13 cellular contexts compared by ENCODE assay signal in genomic region chr6:89840538-89840937, GRCh38. TPM values are rescaled to one million over a fixed set of nuclear protein-coding genes. Genes with fewer than 3 reads are reported as not detected.
DNase-seq lines count a peak whose midpoint lies in the region; ATAC-seq, FAIRE-seq and TF ChIP-seq lines count a peak whose summit lies in the region.
"Had no signal": no experiment of that assay in that cellular context is flagged by ENCODE, and none has a peak within 500 bp of the region (broad histone marks: within the 10 kb centered on the region; RNA-seq: fewer than 3 reads in every experiment).

No MANE protein-coding gene starts in this region.

- peaks cover 20% of the 10 kb centered on the region for H3K4me1 ChIP-seq in CD8-positive, alpha-beta memory T cell (ENCODE audit: insufficient read depth, low read length)
- peaks cover 14% of the 10 kb centered on the region for H3K4me1 ChIP-seq in HepG2 (ENCODE audit: insufficient read depth, low read length)
- H3K4me1 ChIP-seq: prostate gland had no signal

- H3K36me3 Mint-ChIP-seq in CD8-positive, alpha-beta memory T cell = peaks cover 0 to 32% (median 20%) of the 10 kb centered on the region in 3 donors

- H3K4me3 Mint-ChIP-seq in CD8-positive, alpha-beta memory T cell = no peak overlapping the region

- WGBS in HepG2 (ENCODE audit: low lambda C conversion rate) = 98% methylated on average over 3 of the region's 3 CpGs

- no peak for DNase-seq in CD8-positive, alpha-beta memory T cell
- DNase-seq in HEK293T (ENCODE audit: extremely low spot score) (peak; percentile 21), astrocyte of the spinal cord (ENCODE audit: low read depth, low spot score) (peak; percentile 40), HepG2 (ENCODE audit: low spot score) (no peak), NK-92 (lab: John Stamatoyannopoulos, UW; ENCODE audit: unreplicated experiment) (no peak)
- DNase-seq: DMS153, erythroblast, NCI-H1092 treated with DMSO at 0.1 percent for 48 hours, transverse colon had no signal

- TF ChIP-seq POLR2A in HepG2 (IDR thresholded peaks at IDR 0.05; ENCODE audit: insufficient read depth in 1 of 2, low read depth in 2 of 2, low read length in 2 of 2) (no peak), GM18505 (IDR thresholded peaks at IDR 0.05; ENCODE audit: borderline replicate concordance, extremely low read depth, insufficient read depth, insufficient read length) (no peak)

- POLR2A ChIA-PET in CD8-positive, alpha-beta memory T cell (lab: Charles Lee) = interaction anchor here (0.6 to 0.7 kb wide), 2 partner anchors 35 to 86 kb away, joined by 3 to 9 read pairs; no protein-coding TSS in a partner anchor
- POLR2A ChIA-PET in HEK293T (lab: Yijun Ruan, JAX) (interaction anchor here (1.0 to 1.6 kb wide), 4 partner anchors 10 to 20 kb away, joined by 3 to 14 read pairs (median 5); partner anchors contain the start of gene CASP8AP2), HepG2 (lab: Yijun Ruan, JAX) (no interaction called here)

- FAIRE-seq in HepG2 (lab: Jason Lieb, UNC) = no peak
- FAIRE-seq: keratinocyte had no signal

- no peaks in the 10 kb centered on the region for H3K9me3 Mint-ChIP-seq in CD8-positive, alpha-beta memory T cell

- BruUV-seq in HepG2 (replicated peaks; lab: Mats Ljungman, UMichigan) = no TSS peak

- no peaks in the 10 kb centered on the region for H3K9me3 ChIP-seq in CD8-positive, alpha-beta memory T cell (ENCODE audit: low read length)
- H3K9me3 ChIP-seq in HepG2 (ENCODE audit: low read length) = no peaks in the 10 kb centered on the region
- H3K9me3 ChIP-seq: prostate gland, transverse colon had no signal

- no peak overlapping the region for H2AFZ ChIP-seq in HepG2 (ENCODE audit: low read length)

- H3K27ac ChIP-seq in CD8-positive, alpha-beta memory T cell (ENCODE audit: low read depth, low read length) = no peak overlapping the region
- no peak overlapping the region for H3K27ac ChIP-seq in HepG2 (ENCODE audit: extremely low read length, insufficient read depth, low read length)
- H3K27ac ChIP-seq: prostate gland, transverse colon had no signal

- peak overlapping the region in 5 of 8 donors; percentile 26 to 85 (median 56) for H3K27ac Mint-ChIP-seq in CD8-positive, alpha-beta memory T cell

- ATAC-seq in HepG2 (peak; percentile 44; the same call in 2 of the 3 replicates), GM18505 (IDR thresholded peaks at IDR 0.05; ENCODE audit: unreplicated experiment) (no peak), HG03378 (IDR thresholded peaks at IDR 0.05; ENCODE audit: unreplicated experiment) (no peak)

- no peak for TF ChIP-seq RAD21 in HepG2 (CRISPR knock-in tag; IDR thresholded peaks at IDR 0.05)

- intact Hi-C loops in HepG2 (cut with micrococcal nuclease; ENCODE audit: unreplicated experiment) = no loop called here

- CTCF ChIA-PET in CD8-positive, alpha-beta memory T cell (lab: Charles Lee) = no interaction called here
- CTCF ChIA-PET in HEK293T (lab: Yijun Ruan, JAX) = no interaction called here
- CTCF ChIA-PET in HepG2 (lab: Yijun Ruan, JAX; ENCODE audit: low intra/inter-chr PET ratio, low total read pairs) = no interaction called here

- peaks cover 9% of the 10 kb centered on the region for H3K79me2 ChIP-seq in HepG2 (ENCODE audit: insufficient read depth, low read length)

- no peak overlapping the region for H3K4me2 ChIP-seq in HepG2 (ENCODE audit: low read depth, low read length)

- TF ChIP-seq EP300 in HepG2 (IDR thresholded peaks at IDR 0.05; ENCODE audit: low read depth in 2 of 2, low read length in 2 of 2) = no peak
- no peak for TF ChIP-seq EP300 in HepG2 (CRISPR knock-in tag; IDR thresholded peaks at IDR 0.05; ENCODE audit: borderline replicate concordance)

- in situ Hi-C loops in astrocyte of the spinal cord (cut with HindIII; ENCODE audit: low sequenced_read_pairs) = no loop called here
- in situ Hi-C loops in HepG2 (cut with HindIII; ENCODE audit: extremely low pct_ligation_motif_present, low pct_unique_long_range_greater_than_20kb) = no loop called here

- H3K27me3 ChIP-seq in CD8-positive, alpha-beta memory T cell (ENCODE audit: insufficient read depth, low read length, poor library complexity, severe bottlenecking) = no peaks in the 10 kb centered on the region
- no peaks in the 10 kb centered on the region for H3K27me3 ChIP-seq in HepG2 (ENCODE audit: control insufficient read depth in 1 of 2, insufficient read depth in 2 of 2, low read length in 2 of 2)
- H3K27me3 ChIP-seq: transverse colon had no signal

- H4K20me1 ChIP-seq in HepG2 (ENCODE audit: insufficient read depth, low read length) = no peaks in the 10 kb centered on the region

- TF ChIP-seq CTCF in astrocyte of the spinal cord (IDR thresholded peaks at IDR 0.05; ENCODE audit: low read depth, low read length) (no peak), HepG2 (CRISPR knock-in tag; IDR thresholded peaks at IDR 0.05) (no peak)

- H3K36me3 ChIP-seq in CD8-positive, alpha-beta memory T cell (ENCODE audit: insufficient read depth, low read length) = no peaks in the 10 kb centered on the region
- peaks cover 0 to 6% of the 10 kb centered on the region in 2 experiments; a peak in 2 of 5 replicates for H3K36me3 ChIP-seq in HepG2 (replicated peaks in 1 of 2; ENCODE audit: control insufficient read depth in 1 of 2, insufficient read depth in 2 of 2, low read length in 2 of 2)
- H3K36me3 ChIP-seq: prostate gland, transverse colon had no signal

- no peak overlapping the region for H3K4me3 ChIP-seq in CD8-positive, alpha-beta memory T cell (ENCODE audit: low read length)
- H3K4me3 ChIP-seq in astrocyte of the spinal cord (ENCODE audit: low read depth, low read length) (no peak overlapping the region), HepG2 (replicated peaks in 1 of 3; ENCODE audit: insufficient read depth in 1 of 3, low read depth in 2 of 3, low read length in 3 of 3) (no peak overlapping the region)
- H3K4me3 ChIP-seq: prostate gland, transverse colon had no signal

- peaks cover 43 to 76% (median 67%) of the 10 kb centered on the region in 3 donors for H3K4me1 Mint-ChIP-seq in CD8-positive, alpha-beta memory T cell

- no peak overlapping the region for H3K9ac ChIP-seq in HepG2 (ENCODE audit: insufficient read depth, low read depth, low read length)

- no peaks in the 10 kb centered on the region for H3K27me3 Mint-ChIP-seq in CD8-positive, alpha-beta memory T cell

RNA-seq across cellular contexts. Expression of gene CASP8AP2, which starts 10.9 kb away (rescaled TPM):
- 10 to 100 TPM; 30.8 to 31.3 TPM for total RNA-seq in CD8-positive, alpha-beta memory T cell
- 60.0 TPM for polyA plus RNA-seq in CD8-positive, alpha-beta memory T cell
- total RNA-seq in HepG2 (2016; rRNA removed; fragmentation: Illumina TruSeq; extraction: Trizol) = 13.5 and 26.0 TPM in 2 replicates
- total RNA-seq in HepG2 (2016; cell fraction: cytosol; rRNA removed; fragmentation: Illumina TruSeq; extraction: Trizol; ENCODE audit: low read depth) = 4.8 and 5.1 TPM in 2 replicates
- 13.7 and 22.7 TPM in 2 replicates for total RNA-seq in HepG2 (2016; cell fraction: insoluble cytoplasmic fraction; rRNA removed; fragmentation: Illumina TruSeq; extraction: Trizol)
- 6.1 and 7.4 TPM in 2 replicates for total RNA-seq in HepG2 (2016; cell fraction: membrane; rRNA removed; fragmentation: Illumina TruSeq; extraction: Trizol)
- 19.0 and 20.0 TPM in 2 replicates for total RNA-seq in HepG2 (2016; cell fraction: nucleus; rRNA removed; fragmentation: Illumina TruSeq; extraction: Trizol)
- polyA plus RNA-seq in HepG2 (2011; rRNA removed) = 3.1 and 5.7 TPM in 2 replicates
- 1.4 and 1.9 TPM in 2 replicates for polyA plus RNA-seq in HepG2 (2011; cell fraction: cytosol; rRNA removed)
- polyA plus RNA-seq in HepG2 (2011; cell fraction: nucleus; rRNA removed) = 4.2 and 4.4 TPM in 2 replicates
- polyA plus RNA-seq in HepG2 (2012) = 3.4 and 5.7 TPM in 2 replicates
- 0.18 and 0.38 TPM in 2 replicates for polyA plus RNA-seq in HepG2 (2016; cell fraction: cytosol; fragmentation: Illumina TruSeq; extraction: Trizol; ENCODE audit: low read depth)
- polyA plus RNA-seq in HepG2 (2016; cell fraction: insoluble cytoplasmic fraction; fragmentation: Illumina TruSeq; extraction: Trizol; ENCODE audit: low read depth) = 11.0 and 11.8 TPM in 2 replicates
- polyA plus RNA-seq in HepG2 (2016; cell fraction: membrane; fragmentation: Illumina TruSeq; extraction: Trizol; ENCODE audit: low read depth) = 0.56 and 0.65 TPM in 2 replicates
- 16.5 and 20.5 TPM in 2 replicates for polyA plus RNA-seq in HepG2 (2016; cell fraction: nucleus; fragmentation: Illumina TruSeq; extraction: Trizol; ENCODE audit: insufficient read depth, low read depth)
- 5.2 and 25.9 TPM in 2 replicates for polyA minus RNA-seq in HepG2 (2011; rRNA and poly(A)+ RNA removed; ENCODE audit: low replicate concordance)
- 6.1 and 7.5 TPM in 2 replicates for polyA minus RNA-seq in HepG2 (2011; cell fraction: cytosol; rRNA and poly(A)+ RNA removed)
- polyA minus RNA-seq in HepG2 (2011; cell fraction: nucleus; rRNA and poly(A)+ RNA removed) = 19.0 and 20.3 TPM in 2 replicates

RNA-seq across cellular contexts. Expression of gene MDN1, which starts 20.9 kb away (rescaled TPM):
- total RNA-seq in CD8-positive, alpha-beta memory T cell = 10 to 100 TPM; 63.3 to 63.6 TPM
- polyA plus RNA-seq in CD8-positive, alpha-beta memory T cell = 8.6 TPM
- 52.9 and 91.7 TPM in 2 replicates for total RNA-seq in HepG2 (2016; rRNA removed; fragmentation: Illumina TruSeq; extraction: Trizol)
- total RNA-seq in HepG2 (2016; cell fraction: cytosol; rRNA removed; fragmentation: Illumina TruSeq; extraction: Trizol; ENCODE audit: low read depth) = 7.3 and 11.1 TPM in 2 replicates
- 52.6 and 76.6 TPM in 2 replicates for total RNA-seq in HepG2 (2016; cell fraction: insoluble cytoplasmic fraction; rRNA removed; fragmentation: Illumina TruSeq; extraction: Trizol)
- total RNA-seq in HepG2 (2016; cell fraction: membrane; rRNA removed; fragmentation: Illumina TruSeq; extraction: Trizol) = 17.5 and 20.1 TPM in 2 replicates
- 64.2 and 71.4 TPM in 2 replicates for total RNA-seq in HepG2 (2016; cell fraction: nucleus; rRNA removed; fragmentation: Illumina TruSeq; extraction: Trizol)
- polyA plus RNA-seq in HepG2 (2011; rRNA removed) = 16.8 and 18.8 TPM in 2 replicates
- 6.1 and 10.1 TPM in 2 replicates for polyA plus RNA-seq in HepG2 (2011; cell fraction: cytosol; rRNA removed)
- 35.8 and 40.6 TPM in 2 replicates for polyA plus RNA-seq in HepG2 (2011; cell fraction: nucleus; rRNA removed)
- 20.4 and 25.7 TPM in 2 replicates for polyA plus RNA-seq in HepG2 (2012)
- polyA plus RNA-seq in HepG2 (2016; cell fraction: cytosol; fragmentation: Illumina TruSeq; extraction: Trizol; ENCODE audit: low read depth) = 3.0 and 3.2 TPM in 2 replicates
- polyA plus RNA-seq in HepG2 (2016; cell fraction: insoluble cytoplasmic fraction; fragmentation: Illumina TruSeq; extraction: Trizol; ENCODE audit: low read depth) = 40.6 and 44.1 TPM in 2 replicates
- polyA plus RNA-seq in HepG2 (2016; cell fraction: membrane; fragmentation: Illumina TruSeq; extraction: Trizol; ENCODE audit: low read depth) = 6.7 and 7.0 TPM in 2 replicates
- polyA plus RNA-seq in HepG2 (2016; cell fraction: nucleus; fragmentation: Illumina TruSeq; extraction: Trizol; ENCODE audit: insufficient read depth, low read depth) = 75.5 and 81.6 TPM in 2 replicates
- 25.6 and 26.9 TPM in 2 replicates for polyA minus RNA-seq in HepG2 (2011; rRNA and poly(A)+ RNA removed; ENCODE audit: low replicate concordance)
- polyA minus RNA-seq in HepG2 (2011; cell fraction: cytosol; rRNA and poly(A)+ RNA removed) = 20.2 and 22.3 TPM in 2 replicates
- 56.1 and 67.4 TPM in 2 replicates for polyA minus RNA-seq in HepG2 (2011; cell fraction: nucleus; rRNA and poly(A)+ RNA removed)

RNA-seq across cellular contexts. Expression of gene GJA10, which starts 53.7 kb away (rescaled TPM):
- total RNA-seq in CD8-positive, alpha-beta memory T cell = not detected
- not detected for polyA plus RNA-seq in CD8-positive, alpha-beta memory T cell
- not detected in 2 replicates for total RNA-seq in HepG2 (2016; rRNA removed; fragmentation: Illumina TruSeq; extraction: Trizol)
- not detected in 2 replicates for total RNA-seq in HepG2 (2016; cell fraction: cytosol; rRNA removed; fragmentation: Illumina TruSeq; extraction: Trizol; ENCODE audit: low read depth)
- total RNA-seq in HepG2 (2016; cell fraction: insoluble cytoplasmic fraction; rRNA removed; fragmentation: Illumina TruSeq; extraction: Trizol) = not detected in 2 replicates
- total RNA-seq in HepG2 (2016; cell fraction: membrane; rRNA removed; fragmentation: Illumina TruSeq; extraction: Trizol) = not detected in 2 replicates
- not detected in 2 replicates for total RNA-seq in HepG2 (2016; cell fraction: nucleus; rRNA removed; fragmentation: Illumina TruSeq; extraction: Trizol)
- not detected in 2 replicates for polyA plus RNA-seq in HepG2 (2011; rRNA removed)
- polyA plus RNA-seq in HepG2 (2011; cell fraction: cytosol; rRNA removed) = not detected in 2 replicates
- polyA plus RNA-seq in HepG2 (2011; cell fraction: nucleus; rRNA removed) = not detected in 2 replicates
- not detected in 2 replicates for polyA plus RNA-seq in HepG2 (2012)
- polyA plus RNA-seq in HepG2 (2016; cell fraction: cytosol; fragmentation: Illumina TruSeq; extraction: Trizol; ENCODE audit: low read depth) = not detected in 2 replicates
- polyA plus RNA-seq in HepG2 (2016; cell fraction: insoluble cytoplasmic fraction; fragmentation: Illumina TruSeq; extraction: Trizol; ENCODE audit: low read depth) = not detected in 2 replicates
- not detected in 2 replicates for polyA plus RNA-seq in HepG2 (2016; cell fraction: membrane; fragmentation: Illumina TruSeq; extraction: Trizol; ENCODE audit: low read depth)
- not detected in 2 replicates for polyA plus RNA-seq in HepG2 (2016; cell fraction: nucleus; fragmentation: Illumina TruSeq; extraction: Trizol; ENCODE audit: insufficient read depth, low read depth)
- polyA minus RNA-seq in HepG2 (2011; rRNA and poly(A)+ RNA removed; ENCODE audit: low replicate concordance) = not detected in 2 replicates
- polyA minus RNA-seq in HepG2 (2011; cell fraction: cytosol; rRNA and poly(A)+ RNA removed) = not detected in 2 replicates
- not detected in 2 replicates for polyA minus RNA-seq in HepG2 (2011; cell fraction: nucleus; rRNA and poly(A)+ RNA removed)
- total RNA-seq: prostate gland, transverse colon had no signal
- polyA plus RNA-seq: keratinocyte had no signal

Comparison
In these comparisons a context has a peak if more than half of its experiments do, and no peak if none do; other contexts are left out.
1. DNase-seq: peak in HEK293T (single experiment) and astrocyte of the spinal cord (single experiment); none in CD8-positive, alpha-beta memory T cell (0 of 5), HepG2 (single experiment) and NK-92 (single experiment).